Comparison of ENCODE assay signal across 17 cellular contexts in the genomic region with DNA sequence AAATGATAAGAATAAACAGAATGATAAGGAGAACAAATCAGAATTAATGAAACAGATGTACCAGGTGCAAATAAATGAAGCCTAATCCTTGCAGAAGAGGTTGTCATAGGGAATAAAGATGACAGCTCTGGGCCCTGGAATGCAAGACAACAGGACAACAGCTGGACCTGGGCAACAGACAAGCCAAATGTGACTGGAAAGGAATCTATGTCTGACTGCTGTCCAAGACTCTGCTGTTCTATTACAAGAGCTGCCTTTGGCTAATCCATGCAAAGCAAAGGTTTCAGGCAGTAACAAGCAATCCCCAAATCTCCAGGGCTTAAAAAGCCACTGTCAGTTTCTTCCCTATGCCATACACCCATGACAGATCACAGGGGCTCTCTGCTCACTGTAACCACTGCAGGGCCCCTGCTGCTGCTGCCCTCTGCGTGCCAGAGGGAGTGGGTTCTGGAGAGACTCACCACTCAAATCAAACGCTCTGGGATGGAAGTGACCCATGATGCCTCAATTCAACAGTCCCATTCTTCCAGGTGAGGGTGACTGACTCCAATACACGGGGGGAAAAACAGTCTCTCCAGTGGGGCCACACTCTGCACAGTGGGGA.
A peak's percentile ranks its signal among the peaks of the same experiment; 100 is the strongest.
DNase-seq lines count a peak whose midpoint lies in the region; ATAC-seq and TF ChIP-seq lines count a peak whose summit lies in the region.
"Had no signal": no experiment of that assay in that cellular context is flagged by ENCODE, and none has a peak within 500 bp of the region (broad histone marks: within the 10 kb centered on the region; RNA-seq: fewer than 3 reads in every experiment).

No MANE protein-coding gene starts in this region.

- ATAC-seq in gastroesophageal sphincter, result peak; percentile 44
- peak; percentile 58 to 69 for ATAC-seq in gastrocnemius medialis
- ATAC-seq: GM12878 had no signal

- in situ Hi-C loops in gastrocnemius medialis (cut with MboI; ENCODE audit: low sequenced_read_pairs in 4 of 4), result no loop called here

- H3K27ac ChIP-seq in BLaER1, result no peak overlapping the region
- no peak overlapping the region for H3K27ac ChIP-seq in BLaER1 treated with 17β-estradiol and CSF1 and Interleukin-3, amounts not matched to agents 10 nM and 100 nM
- no peak overlapping the region for H3K27ac ChIP-seq in gastroesophageal sphincter
- no peak overlapping the region for H3K27ac ChIP-seq in gastrocnemius medialis
- H3K27ac ChIP-seq: GM23248 had no signal

- H3K4me1 ChIP-seq in BLaER1 (peaks cover 10% of the 10 kb centered on the region), gastroesophageal sphincter (no peaks in the 10 kb centered on the region), gastrocnemius medialis (no peaks in the 10 kb centered on the region)
- peaks cover 0 to 15% (median 8%) of the 10 kb centered on the region in 10 experiments; a peak in 14 of 20 replicates for H3K4me1 ChIP-seq in BLaER1 treated with 17β-estradiol and CSF1 and Interleukin-3, amounts not matched to agents 10 nM and 100 nM

- no peak for TF ChIP-seq POLR2A in gastroesophageal sphincter (IDR thresholded peaks at IDR 0.05)
- TF ChIP-seq POLR2A in gastrocnemius medialis (IDR thresholded peaks at IDR 0.05), result no peak

- TF ChIP-seq CTCF in gastroesophageal sphincter (IDR thresholded peaks at IDR 0.05) (no peak), gastrocnemius medialis (IDR thresholded peaks at IDR 0.05 in 4 of 5, conservative IDR thresholded peaks at IDR 0.05 in 1 of 5) (no peak)

- no peaks in the 10 kb centered on the region for H3K9me3 ChIP-seq in BLaER1
- H3K9me3 ChIP-seq in BLaER1 treated with 17β-estradiol and CSF1 and Interleukin-3, amounts not matched to agents 10 nM and 100 nM (replicated peaks in 1 of 11), result no peaks in the 10 kb centered on the region
- no peaks in the 10 kb centered on the region for H3K9me3 ChIP-seq in gastroesophageal sphincter
- no peaks in the 10 kb centered on the region for H3K9me3 ChIP-seq in gastrocnemius medialis

- no peak overlapping the region for H3K9ac ChIP-seq in BLaER1
- no peak overlapping the region for H3K9ac ChIP-seq in BLaER1 treated with 17β-estradiol and CSF1 and Interleukin-3, amounts not matched to agents 10 nM and 100 nM
- H3K9ac ChIP-seq: GM23248 had no signal

- no peak for TF ChIP-seq EP300 in gastroesophageal sphincter (IDR thresholded peaks at IDR 0.05)

- H3K36me3 ChIP-seq in BLaER1 (no peaks in the 10 kb centered on the region), gastroesophageal sphincter (no peaks in the 10 kb centered on the region), gastrocnemius medialis (no peaks in the 10 kb centered on the region)
- no peaks in the 10 kb centered on the region for H3K36me3 ChIP-seq in BLaER1 treated with 17β-estradiol and CSF1 and Interleukin-3, amounts not matched to agents 10 nM and 100 nM

- DNase-seq in gastrocnemius medialis, result no peak
- no peak for DNase-seq in T-helper 2 cell
- DNase-seq in HPDE6-E6E7 (ENCODE audit: extremely low spot score), result no peak
- no peak for DNase-seq in SIG-M5 treated with dmso at 0.1 percent for 504 hours (lab: John Stamatoyannopoulos, UW; ENCODE audit: unreplicated experiment)
- DNase-seq: CD4-positive, alpha-beta T cell; CD8-positive, alpha-beta memory T cell; DMS 273 treated with DMSO at 0.1 percent for 48 hours; DMS79; EL; GDM1; GM23248; H7; HCEC 1CT had no signal

- intact Hi-C loops in gastrocnemius medialis (cut with DNase I; ENCODE audit: low total_unique reads), result no loop called here

- no CpG with 5 or more reads among the region's 3 CpGs for WGBS in gastroesophageal sphincter (ENCODE audit: low coverage in 1 of 2), 2 donors

- H3K4me2 ChIP-seq in BLaER1, result peak overlapping the region; percentile 28
- peak overlapping the region in 6 of 11 experiments; percentile 2 to 44 (median 28); a peak in 8 of 22 replicates for H3K4me2 ChIP-seq in BLaER1 treated with 17β-estradiol and CSF1 and Interleukin-3, amounts not matched to agents 10 nM and 100 nM

- no peaks in the 10 kb centered on the region for H4K20me1 ChIP-seq in BLaER1
- H4K20me1 ChIP-seq in BLaER1 treated with 17β-estradiol and CSF1 and Interleukin-3, amounts not matched to agents 10 nM and 100 nM, result no peaks in the 10 kb centered on the region

- H3K27me3 ChIP-seq in BLaER1, result no peaks in the 10 kb centered on the region
- H3K27me3 ChIP-seq in BLaER1 treated with 17β-estradiol and CSF1 and Interleukin-3, amounts not matched to agents 10 nM and 100 nM, result no peaks in the 10 kb centered on the region
- H3K27me3 ChIP-seq in gastroesophageal sphincter, result peaks cover 25% of the 10 kb centered on the region
- no peaks in the 10 kb centered on the region for H3K27me3 ChIP-seq in gastrocnemius medialis

- H3K4me3 ChIP-seq in BLaER1 (no peak overlapping the region), gastroesophageal sphincter (no peak overlapping the region), gastrocnemius medialis (no peak overlapping the region)
- H3K4me3 ChIP-seq in BLaER1 treated with 17β-estradiol and CSF1 and Interleukin-3, amounts not matched to agents 10 nM and 100 nM, result no peak overlapping the region
- H3K4me3 ChIP-seq: GM12878, GM23248 had no signal
